ENCODE assay signal across 12 cellular contexts in the genomic region with DNA sequence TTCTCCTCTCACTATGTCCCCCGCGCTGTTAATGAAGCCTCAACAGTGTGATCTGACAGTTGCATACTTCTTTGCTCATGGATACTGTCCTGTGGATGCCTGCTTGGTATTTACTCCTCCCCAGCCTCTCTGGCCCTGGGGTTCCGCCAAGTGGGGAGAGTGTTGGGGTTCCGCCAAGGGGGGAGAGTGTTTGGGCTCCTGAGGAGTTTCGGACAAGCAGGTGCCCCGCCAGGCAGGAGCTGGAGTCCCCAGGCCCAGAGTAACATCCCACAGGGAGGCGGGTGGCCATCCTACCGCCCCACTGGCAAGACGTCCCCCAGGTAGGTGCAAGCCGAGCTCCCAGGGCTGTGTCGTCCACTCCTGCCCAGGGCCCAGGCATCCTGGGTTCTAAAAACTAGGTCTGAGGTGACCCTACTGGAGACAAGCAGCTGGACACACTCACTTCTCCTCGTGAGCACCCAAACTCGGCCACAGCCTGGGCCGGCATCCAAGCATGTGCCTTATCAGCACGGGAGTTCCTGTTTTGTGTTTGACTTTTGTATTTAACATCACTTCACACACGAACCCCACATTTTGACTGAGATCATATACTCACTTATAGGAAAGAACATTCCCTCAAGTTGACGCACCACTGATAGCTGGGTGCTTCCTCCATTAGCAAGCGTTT. TPM values are rescaled to one million over a fixed set of nuclear protein-coding genes. Genes with fewer than 3 reads are reported as not detected.
DNase-seq lines count a peak whose midpoint lies in the region; ATAC-seq, FAIRE-seq and TF ChIP-seq lines count a peak whose summit lies in the region.
"Had no signal": no experiment of that assay in that cellular context is flagged by ENCODE, and none has a peak within 500 bp of the region (broad histone marks: within the 10 kb centered on the region; RNA-seq: fewer than 3 reads in every experiment).

No MANE protein-coding gene starts in this region.

- WGBS in K562 (ENCODE audit: insufficient coverage, low coverage, missing lambda C conversion rate) = 6% methylated on average over 18 of the region's 18 CpGs
- WGBS in aorta, 2 donors = 47 to 50% methylated on average over 18 of the region's 18 CpGs

- no peak overlapping the region for H3K27ac Mint-ChIP-seq in activated naive CD8-positive, alpha-beta T cell treated with anti-CD3 and anti-CD28 coated beads, Interleukin-2, amount 10 ng/mL, durations not matched to agents 7 days and 5 days
- H3K27ac Mint-ChIP-seq in activated naive CD8-positive, alpha-beta T cell treated with anti-CD3 and anti-CD28 coated beads, Interleukin-2, amount 50 U/mL, for 24 hours = no peak overlapping the region
- H3K27ac Mint-ChIP-seq: CD14-positive monocyte had no signal

- peak overlapping the region; percentile 19; the same call in 1 of the 2 replicates for H2AFZ ChIP-seq in K562 (ENCODE audit: low read depth, low read length)

- peaks cover 27% of the 10 kb centered on the region for H3K27me3 Mint-ChIP-seq in activated naive CD8-positive, alpha-beta T cell treated with anti-CD3 and anti-CD28 coated beads, Interleukin-2, amount 10 ng/mL, durations not matched to agents 7 days and 5 days
- H3K27me3 Mint-ChIP-seq in activated naive CD8-positive, alpha-beta T cell treated with anti-CD3 and anti-CD28 coated beads, Interleukin-2, amount 50 U/mL, for 24 hours = peaks cover 28% of the 10 kb centered on the region

- H3K4me3 Mint-ChIP-seq in activated naive CD8-positive, alpha-beta T cell treated with anti-CD3 and anti-CD28 coated beads, Interleukin-2, amount 10 ng/mL, durations not matched to agents 7 days and 5 days = no peak overlapping the region
- no peak overlapping the region for H3K4me3 Mint-ChIP-seq in activated naive CD8-positive, alpha-beta T cell treated with anti-CD3 and anti-CD28 coated beads, Interleukin-2, amount 50 U/mL, for 24 hours
- H3K4me3 Mint-ChIP-seq: CD14-positive monocyte; central memory CD8-positive, alpha-beta T cell had no signal

- H3K36me3 ChIP-seq in K562 (ENCODE audit: control insufficient read depth, insufficient read depth, low read length) (no peaks in the 10 kb centered on the region), left lung (no peaks in the 10 kb centered on the region), aorta (ENCODE audit: control insufficient read depth in 1 of 2, insufficient read depth in 2 of 2, low read length in 1 of 2) (no peaks in the 10 kb centered on the region)

- 0 out of 2 replicates have a peak, but pooled peaks have one; percentile 14 for TF ChIP-seq EP300 in K562 (IDR thresholded peaks at IDR 0.05; ENCODE audit: low read length)

- no peaks in the 10 kb centered on the region for H3K4me1 Mint-ChIP-seq in activated naive CD8-positive, alpha-beta T cell treated with anti-CD3 and anti-CD28 coated beads, Interleukin-2, amount 10 ng/mL, durations not matched to agents 7 days and 5 days
- H3K4me1 Mint-ChIP-seq in activated naive CD8-positive, alpha-beta T cell treated with anti-CD3 and anti-CD28 coated beads, Interleukin-2, amount 50 U/mL, for 24 hours = no peaks in the 10 kb centered on the region
- H3K4me1 Mint-ChIP-seq: central memory CD8-positive, alpha-beta T cell had no signal

- H3K9ac ChIP-seq in K562 (ENCODE audit: insufficient read depth in 1 of 2, low read depth in 2 of 2, low read length in 2 of 2) = peak overlapping the region in 1 of 2 experiments; percentile 20; a peak in 2 of 4 replicates

- peaks cover 15% of the 10 kb centered on the region for H4K20me1 ChIP-seq in K562 (replicated peaks; ENCODE audit: control insufficient read depth, insufficient read depth, low read length)

- in situ Hi-C loops in K562 (cut with MboI) = no loop called here

- no peaks in the 10 kb centered on the region for H3K9me3 Mint-ChIP-seq in activated naive CD8-positive, alpha-beta T cell treated with anti-CD3 and anti-CD28 coated beads, Interleukin-2, amount 10 ng/mL, durations not matched to agents 7 days and 5 days
- no peaks in the 10 kb centered on the region for H3K9me3 Mint-ChIP-seq in activated naive CD8-positive, alpha-beta T cell treated with anti-CD3 and anti-CD28 coated beads, Interleukin-2, amount 50 U/mL, for 24 hours
- H3K9me3 Mint-ChIP-seq: central memory CD8-positive, alpha-beta T cell had no signal

- ATAC-seq in activated naive CD8-positive, alpha-beta T cell treated with anti-CD3 and anti-CD28 coated beads, Interleukin-2, amount 10 ng/mL, durations not matched to agents 7 days and 5 days (ENCODE audit: low read depth) = no peak
- no peak for ATAC-seq in activated naive CD8-positive, alpha-beta T cell treated with anti-CD3 and anti-CD28 coated beads, Interleukin-2, amount 50 U/mL, for 24 hours
- peak; percentile 78 for ATAC-seq in K562
- peak; percentile 82 for ATAC-seq in left lung
- ATAC-seq in aorta (ENCODE audit: low FRiP score) = no peak
- no peak for ATAC-seq in HG03139 (IDR thresholded peaks at IDR 0.05; ENCODE audit: unreplicated experiment)

- POLR2A ChIA-PET in activated naive CD8-positive, alpha-beta T cell treated with anti-CD3 and anti-CD28 coated beads, Interleukin-2, amount 10 ng/mL, durations not matched to agents 7 days and 5 days (lab: Charles Lee) = no interaction called here
- POLR2A ChIA-PET in K562 (lab: Yijun Ruan, JAX) = interaction anchor here (0.6 to 1.1 kb wide), 2 partner anchors 30 to 673 kb away, joined by 3 read pairs; no protein-coding TSS in a partner anchor

- CTCF ChIA-PET in K562 (lab: Yijun Ruan, JAX; ENCODE audit: low intra/inter-chr PET ratio) = no interaction called here

- no peak overlapping the region for H3K4me2 ChIP-seq in K562 (ENCODE audit: insufficient read depth, low read length)

- intact Hi-C loops in K562 (cut with micrococcal nuclease) (no loop called here), left lung (cut with DNase I) (no loop called here), aorta (cut with DNase I) (no loop called here)

- no peak for TF ChIP-seq CTCF in K562 (IDR thresholded peaks at IDR 0.05 in 2 of 3, conservative IDR thresholded peaks at IDR 0.05 in 1 of 3; ENCODE audit: insufficient read depth in 2 of 3, low read depth in 1 of 3, low read length in 3 of 3)
- TF ChIP-seq CTCF in left lung (IDR thresholded peaks at IDR 0.05) = no peak

- H3K27me3 ChIP-seq in K562 (ENCODE audit: control insufficient read depth in 2 of 2, insufficient read depth in 2 of 2, low read length in 2 of 2) (peaks cover 43 to 89% of the 10 kb centered on the region in 2 experiments), left lung (peaks cover 16 to 40% of the 10 kb centered on the region in 2 donors), aorta (ENCODE audit: control insufficient read depth in 1 of 2, insufficient read depth in 2 of 2, low read length in 1 of 2) (no peaks in the 10 kb centered on the region)

- no peaks in the 10 kb centered on the region for H3K79me2 ChIP-seq in K562 (ENCODE audit: control insufficient read depth, insufficient read depth, low read length)

- BruUV-seq in K562 (replicated peaks; lab: Mats Ljungman, UMichigan) = no TSS peak

- H3K27ac ChIP-seq in K562 (ENCODE audit: extremely low read depth, low read depth, low read length) (no peak overlapping the region), left lung (no peak overlapping the region), aorta (ENCODE audit: low read depth in 1 of 2, low read length in 2 of 2) (no peak overlapping the region)

- peaks cover 14 to 20% of the 10 kb centered on the region in 2 experiments for H3K4me1 ChIP-seq in K562 (replicated peaks in 1 of 2; ENCODE audit: control insufficient read depth in 2 of 2, insufficient read depth in 2 of 2, low read length in 2 of 2)
- peaks cover 0 to 3% of the 10 kb centered on the region in 2 donors for H3K4me1 ChIP-seq in left lung
- no peaks in the 10 kb centered on the region for H3K4me1 ChIP-seq in aorta (ENCODE audit: control insufficient read depth in 1 of 2, insufficient read depth in 2 of 2, low read length in 2 of 2)

- TF ChIP-seq RAD21 in K562 (CRISPR knock-in tag; conservative IDR thresholded peaks at IDR 0.05 in 1 of 2, IDR thresholded peaks at IDR 0.05 in 1 of 2) = peak in 1 of 2 experiments; percentile 16; a peak in 1 of 4 replicates

- DNase-seq in activated naive CD8-positive, alpha-beta T cell treated with anti-CD3 and anti-CD28 coated beads, Interleukin-2, amount 10 ng/mL, durations not matched to agents 7 days and 5 days = peak; percentile 22
- no peak for DNase-seq in activated naive CD8-positive, alpha-beta T cell treated with anti-CD3 and anti-CD28 coated beads, Interleukin-2, amount 50 U/mL, for 24 hours
- DNase-seq in K562 (ENCODE audit: extremely low read depth in 1 of 4, low spot score in 3 of 4) (peak in 2 of 4 experiments; percentile 56 to 70), left lung (peak; percentile 77 to 86), aorta (peak; percentile 77 to 79), NCI-H1092 treated with DMSO at 0.1 percent for 48 hours (lab: John Stamatoyannopoulos, UW) (no peak), HTR-8/SVneo (ENCODE audit: insufficient read length, low spot score) (no peak)
- DNase-seq: HCEC 1CT, NCI-H526 had no signal

- H3K9me3 ChIP-seq in K562 (replicated peaks; ENCODE audit: control insufficient read depth, insufficient read depth, low read depth, low read length) (no peaks in the 10 kb centered on the region), left lung (no peaks in the 10 kb centered on the region), aorta (ENCODE audit: control insufficient read depth, low read length) (no peaks in the 10 kb centered on the region)

- no peaks in the 10 kb centered on the region for H3K36me3 Mint-ChIP-seq in activated naive CD8-positive, alpha-beta T cell treated with anti-CD3 and anti-CD28 coated beads, Interleukin-2, amount 10 ng/mL, durations not matched to agents 7 days and 5 days
- H3K36me3 Mint-ChIP-seq in activated naive CD8-positive, alpha-beta T cell treated with anti-CD3 and anti-CD28 coated beads, Interleukin-2, amount 50 U/mL, for 24 hours (ENCODE audit: low read depth) = no peaks in the 10 kb centered on the region
- H3K36me3 Mint-ChIP-seq: CD14-positive monocyte had no signal

- no peak for TF ChIP-seq POLR2A in K562 (conservative IDR thresholded peaks at IDR 0.05)

- FAIRE-seq in K562 (lab: Jason Lieb, UNC) = peak; percentile 84
- FAIRE-seq in HTR-8/SVneo (lab: Jason Lieb, UNC) = no peak

- H3K4me3 ChIP-seq in K562 (no peak overlapping the region), left lung (no peak overlapping the region), aorta (ENCODE audit: low read length in 2 of 2) (no peak overlapping the region)

- H3K9me1 ChIP-seq in K562 (ENCODE audit: control insufficient read depth, insufficient read depth, low read length) = no peaks in the 10 kb centered on the region

RNA-seq across cellular contexts. Expression of a gene that starts 34.2 kb away (rescaled TPM):
- total RNA-seq in activated naive CD8-positive, alpha-beta T cell treated with anti-CD3 and anti-CD28 coated beads, Interleukin-2, amount 10 ng/mL, durations not matched to agents 7 days and 5 days = under 1 TPM in 1 of 2 experiments, not detected in 1; 0.11 TPM
- 0.23 TPM in 1 of 2 replicates, not detected in the other for total RNA-seq in K562 (2011; cell fraction: chromatin; rRNA removed; ENCODE audit: low replicate concordance)
- 0.26 and 0.50 TPM in 2 replicates for total RNA-seq in K562 (2011; cell fraction: nucleolus; rRNA removed)
- total RNA-seq in K562 (2011; cell fraction: nucleoplasm; rRNA removed) = not detected in 2 replicates
- total RNA-seq in K562 (2014; rRNA removed) (0.09 and 0.16 TPM in 2 replicates), K562 (2014; rRNA removed; fragmentation: Illumina TruSeq; extraction: Trizol) (not detected in 2 replicates), K562 (2015; rRNA removed; fragmentation: Illumina TruSeq; extraction: Trizol) (0.04 TPM in 2 replicates), K562 (2021) (0.29 TPM in 1 of 2 replicates, not detected in the other), left lung (under 1 TPM; 0.17 to 0.18 TPM), aorta (1 to 10 TPM; 2.4 to 4.4 TPM)
- polyA plus RNA-seq in K562 (2011; rRNA removed) (0.04 and 0.12 TPM in 2 replicates), K562 (2014; fragmentation: Illumina TruSeq; extraction: Trizol) (0.07 and 0.10 TPM in 2 replicates), K562 (2014; fragmentation: Nextera tagmentation; extraction: Ambion mirVana) (not detected), K562 (2014; rRNA removed) (0.05 and 0.08 TPM in 2 replicates), aorta (10 to 100 TPM in 1 of 2 donors, not detected in 1; 12.8 TPM)
- 0.04 and 0.13 TPM in 2 replicates for polyA plus RNA-seq in K562 (2011; cell fraction: cytosol; rRNA removed)
- polyA plus RNA-seq in K562 (2011; cell fraction: nucleus; rRNA removed) = 0.10 and 0.18 TPM in 2 replicates
- 0.09 and 0.18 TPM in 2 replicates for polyA plus RNA-seq in K562 (2012)
- polyA minus RNA-seq in K562 (2011; rRNA and poly(A)+ RNA removed) = not detected in 2 replicates
- polyA minus RNA-seq in K562 (2011; cell fraction: cytosol; rRNA and poly(A)+ RNA removed) = not detected in 2 replicates
- polyA minus RNA-seq in K562 (2011; cell fraction: nucleus; rRNA and poly(A)+ RNA removed) = not detected in 2 replicates
- polyA plus RNA-seq: CD14-positive monocyte had no signal

Comparison
In these comparisons a context has a peak if more than half of its experiments do, and no peak if none do; other contexts are left out.
1. DNase-seq: peak in activated naive CD8-positive, alpha-beta T cell treated with anti-CD3 and anti-CD28 coated beads, Interleukin-2, amount 10 ng/mL, durations not matched to agents 7 days and 5 days (single experiment), left lung (2 of 2) and aorta (2 of 2); none in activated naive CD8-positive, alpha-beta T cell treated with anti-CD3 and anti-CD28 coated beads, Interleukin-2, amount 50 U/mL, for 24 hours (single experiment), NCI-H1092 treated with DMSO at 0.1 percent for 48 hours (single experiment) and HTR-8/SVneo (single experiment).
2. ATAC-seq: peak in K562 (single experiment) and left lung (single experiment); none in activated naive CD8-positive, alpha-beta T cell treated with anti-CD3 and anti-CD28 coated beads, Interleukin-2, amount 10 ng/mL, durations not matched to agents 7 days and 5 days (single experiment), activated naive CD8-positive, alpha-beta T cell treated with anti-CD3 and anti-CD28 coated beads, Interleukin-2, amount 50 U/mL, for 24 hours (single experiment), aorta (single experiment) and HG03139 (single experiment).